1 cellular context compared by ENCODE assay signal in genomic region chr20:23203951-23204730, GRCh38.
TF ChIP-seq lines count a peak whose summit lies in the region.

No MANE protein-coding gene starts in this region.

TF ChIP-seq in HepG2, 621 proteins besides CTCF, POLR2A, EP300 and RAD21 (continued from another document):
- TF ChIP-seq, protein P1, sequence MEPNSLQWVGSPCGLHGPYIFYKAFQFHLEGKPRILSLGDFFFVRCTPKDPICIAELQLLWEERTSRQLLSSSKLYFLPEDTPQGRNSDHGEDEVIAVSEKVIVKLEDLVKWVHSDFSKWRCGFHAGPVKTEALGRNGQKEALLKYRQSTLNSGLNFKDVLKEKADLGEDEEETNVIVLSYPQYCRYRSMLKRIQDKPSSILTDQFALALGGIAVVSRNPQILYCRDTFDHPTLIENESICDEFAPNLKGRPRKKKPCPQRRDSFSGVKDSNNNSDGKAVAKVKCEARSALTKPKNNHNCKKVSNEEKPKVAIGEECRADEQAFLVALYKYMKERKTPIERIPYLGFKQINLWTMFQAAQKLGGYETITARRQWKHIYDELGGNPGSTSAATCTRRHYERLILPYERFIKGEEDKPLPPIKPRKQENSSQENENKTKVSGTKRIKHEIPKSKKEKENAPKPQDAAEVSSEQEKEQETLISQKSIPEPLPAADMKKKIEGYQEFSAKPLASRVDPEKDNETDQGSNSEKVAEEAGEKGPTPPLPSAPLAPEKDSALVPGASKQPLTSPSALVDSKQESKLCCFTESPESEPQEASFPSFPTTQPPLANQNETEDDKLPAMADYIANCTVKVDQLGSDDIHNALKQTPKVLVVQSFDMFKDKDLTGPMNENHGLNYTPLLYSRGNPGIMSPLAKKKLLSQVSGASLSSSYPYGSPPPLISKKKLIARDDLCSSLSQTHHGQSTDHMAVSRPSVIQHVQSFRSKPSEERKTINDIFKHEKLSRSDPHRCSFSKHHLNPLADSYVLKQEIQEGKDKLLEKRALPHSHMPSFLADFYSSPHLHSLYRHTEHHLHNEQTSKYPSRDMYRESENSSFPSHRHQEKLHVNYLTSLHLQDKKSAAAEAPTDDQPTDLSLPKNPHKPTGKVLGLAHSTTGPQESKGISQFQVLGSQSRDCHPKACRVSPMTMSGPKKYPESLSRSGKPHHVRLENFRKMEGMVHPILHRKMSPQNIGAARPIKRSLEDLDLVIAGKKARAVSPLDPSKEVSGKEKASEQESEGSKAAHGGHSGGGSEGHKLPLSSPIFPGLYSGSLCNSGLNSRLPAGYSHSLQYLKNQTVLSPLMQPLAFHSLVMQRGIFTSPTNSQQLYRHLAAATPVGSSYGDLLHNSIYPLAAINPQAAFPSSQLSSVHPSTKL (CRISPR knock-in tag; IDR thresholded peaks at IDR 0.05): no peak
- TF ChIP-seq HDAC6 (IDR thresholded peaks at IDR 0.05; ENCODE audit: low read depth, low read length): no peak
- no peak for TF ChIP-seq BORCS8-MEF2B (CRISPR knock-in tag; IDR thresholded peaks at IDR 0.05)
- TF ChIP-seq ZNF256 (CRISPR knock-in tag; conservative IDR thresholded peaks at IDR 0.05): no peak
- TF ChIP-seq XBP1 (CRISPR knock-in tag; IDR thresholded peaks at IDR 0.05): no peak
- TF ChIP-seq PAF1 (CRISPR knock-in tag; IDR thresholded peaks at IDR 0.05): no peak
- no peak for TF ChIP-seq ZNF598 (CRISPR knock-in tag; IDR thresholded peaks at IDR 0.05; ENCODE audit: borderline replicate concordance)
- no peak for TF ChIP-seq ARID2 (CRISPR knock-in tag; IDR thresholded peaks at IDR 0.05; ENCODE audit: borderline replicate concordance)
- no peak for TF ChIP-seq RFX5 (IDR thresholded peaks at IDR 0.05; ENCODE audit: low read depth, low read length)
